In genomic region chr15:22942877-22943276, GRCh38 we compare ENCODE assay signal across 14 cellular contexts.
"Had no signal": no experiment of that assay in that cellular context is flagged by ENCODE, and none has a peak within 500 bp of the region (broad histone marks: within the 10 kb centered on the region; RNA-seq: fewer than 3 reads in every experiment).

No MANE protein-coding gene starts in this region.

- H3K36me3 Mint-ChIP-seq: activated naive CD4-positive, alpha-beta T cell treated with anti-CD3 and anti-CD28 coated beads, Interleukin-2, amount 10 ng/mL, durations not matched to agents 7 days and 5 days had no signal

- H3K27me3 Mint-ChIP-seq: activated CD4-positive, alpha-beta memory T cell treated with anti-CD3 and anti-CD28 coated beads, Interleukin-2, amount 10 ng/mL, durations not matched to agents 7 days and 5 days; activated T-cell treated with anti-CD3 and anti-CD28 coated beads, Interleukin-2, amount 50 U/mL, for 24 hours had no signal

- H3K27ac Mint-ChIP-seq: activated CD4-positive, alpha-beta memory T cell treated with anti-CD3 and anti-CD28 coated beads, Interleukin-2, amount 10 ng/mL, durations not matched to agents 7 days and 5 days; activated naive CD4-positive, alpha-beta T cell treated with anti-CD3 and anti-CD28 coated beads, Interleukin-2, amount 10 ng/mL, durations not matched to agents 7 days and 5 days; activated T-cell treated with anti-CD3 and anti-CD28 coated beads, Interleukin-2, amount 50 U/mL, for 24 hours; endodermal cell had no signal

- H3K4me3 Mint-ChIP-seq: activated CD4-positive, alpha-beta memory T cell treated with anti-CD3 and anti-CD28 coated beads, Interleukin-2, amount 10 ng/mL, durations not matched to agents 7 days and 5 days; activated naive CD4-positive, alpha-beta T cell treated with anti-CD3 and anti-CD28 coated beads, Interleukin-2, amount 10 ng/mL, durations not matched to agents 7 days and 5 days; activated T-cell treated with anti-CD3 and anti-CD28 coated beads, Interleukin-2, amount 50 U/mL, for 24 hours; endodermal cell had no signal

- H3K4me1 Mint-ChIP-seq: activated naive CD4-positive, alpha-beta T cell treated with anti-CD3 and anti-CD28 coated beads, Interleukin-2, amount 10 ng/mL, durations not matched to agents 7 days and 5 days had no signal

- H3K27ac ChIP-seq: gastrocnemius medialis, heart right ventricle, lower lobe of right lung, thoracic aorta, upper lobe of right lung, WERI-Rb-1 had no signal

- DNase-seq: activated CD4-positive, alpha-beta memory T cell treated with anti-CD3 and anti-CD28 coated beads, Interleukin-2, amount 10 ng/mL, durations not matched to agents 7 days and 5 days; activated CD4-positive, alpha-beta T cell treated with anti-CD3 and anti-CD28 coated beads for 4 hours; activated naive CD4-positive, alpha-beta T cell treated with anti-CD3 and anti-CD28 coated beads, Interleukin-2, amount 10 ng/mL, durations not matched to agents 7 days and 5 days; activated T-cell treated with anti-CD3 and anti-CD28 coated beads, Interleukin-2, amount 50 U/mL, for 24 hours; endodermal cell; erythroblast; gastrocnemius medialis; heart right ventricle; left colon; lower lobe of right lung; stimulated activated CD4-positive, alpha-beta T cell treated with anti-CD3 and anti-CD28 coated beads, Interleukin-1b, Interleukin-23, amount 100 ng/mL, for 48 hours; upper lobe of right lung; WERI-Rb-1 had no signal

- ATAC-seq: gastrocnemius medialis, heart right ventricle, left colon, lower lobe of right lung, upper lobe of right lung had no signal

- H3K9me3 Mint-ChIP-seq: activated CD4-positive, alpha-beta memory T cell treated with anti-CD3 and anti-CD28 coated beads, Interleukin-2, amount 10 ng/mL, durations not matched to agents 7 days and 5 days; activated naive CD4-positive, alpha-beta T cell treated with anti-CD3 and anti-CD28 coated beads, Interleukin-2, amount 10 ng/mL, durations not matched to agents 7 days and 5 days; activated T-cell treated with anti-CD3 and anti-CD28 coated beads, Interleukin-2, amount 50 U/mL, for 24 hours; endodermal cell had no signal
